1 cellular context compared by ENCODE assay signal in genomic region chr3:47984089-47984759, GRCh38.
TF ChIP-seq lines count a peak whose summit lies in the region.

No MANE protein-coding gene starts in this region.

TF ChIP-seq in SK-N-SH, 30 proteins besides CTCF, POLR2A, EP300 and RAD21 (continued from another document):
- TF ChIP-seq REST (IDR thresholded peaks at IDR 0.05; ENCODE audit: low read depth, low read length) = no peak
- no peak for TF ChIP-seq TAF1 (IDR thresholded peaks at IDR 0.05; ENCODE audit: borderline replicate concordance, low read depth, low read length)
- TF ChIP-seq IRF3 (IDR thresholded peaks at IDR 0.05; ENCODE audit: low read depth, low read length) = no peak
- TF ChIP-seq RFX5 (IDR thresholded peaks at IDR 0.05; ENCODE audit: low read length) = no peak
- no peak for TF ChIP-seq GABPA (IDR thresholded peaks at IDR 0.05; ENCODE audit: low read depth)
- no peak for TF ChIP-seq ELF1 (IDR thresholded peaks at IDR 0.05)
- TF ChIP-seq ZBTB33 (IDR thresholded peaks at IDR 0.05; ENCODE audit: borderline replicate concordance, low read depth) = no peak
- TF ChIP-seq SIN3A (IDR thresholded peaks at IDR 0.05; ENCODE audit: borderline replicate concordance, low read depth, low read length) = no peak
- no peak for TF ChIP-seq CHD2 (IDR thresholded peaks at IDR 0.05; ENCODE audit: low read length, partially characterized antibody)
- no peak for TF ChIP-seq SMC3 (IDR thresholded peaks at IDR 0.05; ENCODE audit: low read depth, low read length)
- TF ChIP-seq USF2 (IDR thresholded peaks at IDR 0.05; ENCODE audit: borderline replicate concordance, low read depth, low read length) = no peak
- peak; percentile 52; the same call in 1 of the 2 replicates for TF ChIP-seq MEF2A (IDR thresholded peaks at IDR 0.05; ENCODE audit: borderline replicate concordance, low read depth)
- peak; percentile 37; the same call in 1 of the 2 replicates for TF ChIP-seq RXRA (IDR thresholded peaks at IDR 0.05; ENCODE audit: borderline replicate concordance, low read depth)
- no peak for TF ChIP-seq GATA2 (CRISPR knock-in tag; IDR thresholded peaks at IDR 0.05)
- TF ChIP-seq FOXJ3 (CRISPR knock-in tag; IDR thresholded peaks at IDR 0.05) = no peak
- TF ChIP-seq EZH2phosphoT487 (IDR thresholded peaks at IDR 0.05; ENCODE audit: borderline replicate concordance, low read depth) = no peak
- TF ChIP-seq POLR2AphosphoS5 (IDR thresholded peaks at IDR 0.05; ENCODE audit: low read depth, low read length) = peak; percentile 29; the same call in 1 of the 2 replicates
TF ChIP-seq in SK-N-SH: peak in this region for 9.
